Comparison of ENCODE assay signal across 18 cellular contexts in the genomic region with DNA sequence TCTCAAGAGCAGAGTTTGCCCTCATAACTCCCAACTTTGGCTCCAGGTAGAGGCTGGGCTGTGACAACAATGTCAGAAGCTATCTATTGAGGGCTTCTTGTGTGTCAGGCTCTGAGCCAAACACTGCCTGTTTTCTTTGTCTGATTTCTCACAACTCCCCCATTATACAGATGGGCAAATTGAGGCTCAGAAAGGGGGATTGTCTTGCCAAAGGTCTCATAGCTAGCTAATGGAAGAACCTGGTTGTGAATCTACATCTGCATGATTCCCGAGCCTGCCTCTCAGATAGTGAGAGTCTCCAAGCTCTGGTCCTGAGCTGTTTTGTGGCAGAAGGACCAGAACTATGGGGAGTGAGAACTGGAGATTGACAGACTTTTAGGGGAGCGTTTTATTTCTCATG. TPM values are rescaled to one million over a fixed set of nuclear protein-coding genes. Genes with fewer than 3 reads are reported as not detected.
A peak's percentile ranks its signal among the peaks of the same experiment; 100 is the strongest.
DNase-seq lines count a peak whose midpoint lies in the region; ATAC-seq, FAIRE-seq and TF ChIP-seq lines count a peak whose summit lies in the region.
"Had no signal": no experiment of that assay in that cellular context is flagged by ENCODE, and none has a peak within 500 bp of the region (broad histone marks: within the 10 kb centered on the region; RNA-seq: fewer than 3 reads in every experiment).

No MANE protein-coding gene starts in this region.

- no peak; the same call in 1 of the 2 replicates for TF ChIP-seq POLR2A in GM12878 (IDR thresholded peaks at IDR 0.05; ENCODE audit: low read depth, low read length)
- TF ChIP-seq POLR2A in ovary (IDR thresholded peaks at IDR 0.05): no peak
- TF ChIP-seq POLR2A in tibial nerve (IDR thresholded peaks at IDR 0.05): no peak

- H3K9me2 ChIP-seq in GM23338 (ENCODE audit: insufficient read depth): no peaks in the 10 kb centered on the region

- H2AFZ ChIP-seq in GM23338 (no peak overlapping the region), GM12878 (ENCODE audit: control insufficient read depth, low read depth, low read length) (no peak overlapping the region)

- FAIRE-seq in GM12878 (lab: Jason Lieb, UNC): no peak

- POLR2A ChIA-PET in GM12878 (lab: Charles Lee): interaction anchor here (0.5 to 2.9 kb wide), 11 partner anchors 8 to 287 kb away, joined by 3 to 19 read pairs (median 5); partner anchors contain the start of genes ELMO2 and ZNF335

- RAD21 ChIA-PET in GM12878 (lab: Charles Lee; ENCODE audit: unreplicated experiment): interaction anchor here (0.9 to 3.0 kb wide), 10 partner anchors 9 to 288 kb away, joined by 3 to 23 read pairs (median 6); partner anchors contain the start of gene ELMO2

- H3K27ac ChIP-seq in BLaER1 (peak overlapping the region; percentile 65; the same call in 1 of the 2 replicates), GM23338 (ENCODE audit: low read depth) (no peak overlapping the region), GM12878 (ENCODE audit: control insufficient read depth, insufficient read depth) (peak overlapping the region; percentile 76), ovary (peak overlapping the region; percentile 89 to 93), tibial nerve (peak overlapping the region in 2 of 4 donors; percentile 82 to 88)

- H3K9me3 ChIP-seq in BLaER1 (no peaks in the 10 kb centered on the region), GM12878 (replicated peaks; ENCODE audit: control insufficient read depth, insufficient read depth, low read length) (no peaks in the 10 kb centered on the region), ovary (no peaks in the 10 kb centered on the region), tibial nerve (no peaks in the 10 kb centered on the region)
- H3K9me3 ChIP-seq: right lobe of liver had no signal

- H4K20me1 ChIP-seq in BLaER1 (peaks cover 52% of the 10 kb centered on the region), GM23338 (replicated peaks; ENCODE audit: insufficient read depth) (peaks cover 19% of the 10 kb centered on the region; the same call in 1 of the 2 replicates), GM12878 (ENCODE audit: control insufficient read depth, insufficient read depth) (peaks cover 6% of the 10 kb centered on the region)

- H3K9me3 Mint-ChIP-seq in GM23338: no peaks in the 10 kb centered on the region
- H3K9me3 Mint-ChIP-seq: activated T-cell treated with anti-CD3 and anti-CD28 coated beads, Interleukin-2, amount 50 U/mL, for 24 hours had no signal

- no peak for DNase-seq in GM23338 (ENCODE audit: low spot score)
- no peak for DNase-seq in GM12878 (ENCODE audit: low read depth, low spot score)
- DNase-seq in ovary: no peak
- no peak for DNase-seq in tibial nerve (ENCODE audit: low spot score in 2 of 2)
- DNase-seq in GM13977 (ENCODE audit: low spot score): no peak
- DNase-seq in HUDEP-2 (lab: John Stamatoyannopoulos, UW; ENCODE audit: unreplicated experiment in 76 of 76): no peak
- DNase-seq: activated CD4-positive, alpha-beta T cell treated with anti-CD3 and anti-CD28 coated beads for 48 hours; activated T-cell treated with anti-CD3 and anti-CD28 coated beads, Interleukin-2, amount 50 U/mL, for 24 hours; amniotic stem cell; hippocampal formation; naive thymus-derived CD4-positive, alpha-beta T cell; NCI-H2029 treated with DMSO at 0.1 percent for 48 hours; NCI-H69; stimulated activated naive CD4-positive, alpha-beta T cell; T-helper 2 cell had no signal

- SMC1A ChIA-PET in GM12878 (lab: Charles Lee; ENCODE audit: uncharacterized antibody, unreplicated experiment): interaction anchor here (0.7 to 4.1 kb wide), 9 partner anchors 9 to 97 kb away, joined by 3 to 39 read pairs (median 8); no protein-coding TSS in a partner anchor

- H3K27me3 Mint-ChIP-seq in GM23338 (ENCODE audit: insufficient read depth, low read depth, poor library complexity): peaks cover 14% of the 10 kb centered on the region

- H3K79me2 ChIP-seq in GM23338 (replicated peaks; ENCODE audit: insufficient read depth): no peaks in the 10 kb centered on the region
- H3K79me2 ChIP-seq in GM12878 (ENCODE audit: control insufficient read depth, insufficient read depth, low read length): peaks cover 58% of the 10 kb centered on the region

- H3K4me1 Mint-ChIP-seq in GM23338: peaks cover 5% of the 10 kb centered on the region; the same call in 2 of the 3 replicates

- TSS peak; percentile 71 for BruUV-seq in GM12878 (replicated peaks; lab: Mats Ljungman, UMichigan)

- ATAC-seq in GM23338 (no peak), GM12878 (no peak), GM21515 (IDR thresholded peaks at IDR 0.05; ENCODE audit: unreplicated experiment) (no peak)

- WGBS in GM12878 (ENCODE audit: insufficient coverage, insufficient replicate concordance, low lambda C conversion rate, missing lambda C conversion rate): 0% methylated on average over 2 of the region's 2 CpGs
- 58 to 86% (median 78%) methylated on average over 2 of the region's 2 CpGs for WGBS in ovary, 3 donors
- WGBS in tibial nerve, 2 donors: 90 to 95% methylated on average over 2 of the region's 2 CpGs

- H3K4me2 ChIP-seq in BLaER1 (peak overlapping the region; percentile 95), GM23338 (peak overlapping the region; percentile 95; the same call in 1 of the 2 replicates), GM12878 (ENCODE audit: control insufficient read depth, insufficient read depth) (peak overlapping the region; percentile 67)

- no peak overlapping the region for H3K27ac Mint-ChIP-seq in GM23338
- H3K27ac Mint-ChIP-seq: activated T-cell treated with anti-CD3 and anti-CD28 coated beads, Interleukin-2, amount 50 U/mL, for 24 hours had no signal

- 0 out of 2 replicates have a peak, but pooled peaks cover 3% of the 10 kb centered on the region for H3F3A ChIP-seq in GM23338 (replicated peaks; ENCODE audit: low read depth)

- peak overlapping the region; percentile 71; the same call in 1 of the 2 replicates for H3K9ac ChIP-seq in BLaER1
- peak overlapping the region; percentile 67 for H3K9ac ChIP-seq in GM12878 (ENCODE audit: control insufficient read depth, insufficient read depth, low read length)

- H3K4me3 Mint-ChIP-seq in GM23338: no peak overlapping the region

- in situ Hi-C loops in GM12878 (cut with MboI): loop anchor here (10.0 kb wide), 1 partner anchor 755 kb away; the partner anchor contains the start of gene SYS1
- in situ Hi-C loops in GM13977 (cut with MboI; ENCODE audit: low pct_unique_long_range_greater_than_20kb, low sequenced_read_pairs, unreplicated experiment): no loop called here

- no peak for TF ChIP-seq EP300 in GM12878 (IDR thresholded peaks at IDR 0.05; ENCODE audit: borderline replicate concordance in 1 of 2, control insufficient read depth in 1 of 2, low read depth in 2 of 2, low read length in 2 of 2)
- TF ChIP-seq EP300 in ovary (IDR thresholded peaks at IDR 0.05): no peak
- no peak for TF ChIP-seq EP300 in tibial nerve (IDR thresholded peaks at IDR 0.05)

- H3K36me3 ChIP-seq in BLaER1: peaks cover 28% of the 10 kb centered on the region
- H3K36me3 ChIP-seq in GM23338 (ENCODE audit: insufficient read depth): no peaks in the 10 kb centered on the region
- H3K36me3 ChIP-seq in GM12878 (ENCODE audit: control insufficient read depth in 2 of 2, insufficient read depth in 2 of 2, low read length in 1 of 2): peaks cover 24 to 26% of the 10 kb centered on the region in 2 experiments
- no peaks in the 10 kb centered on the region for H3K36me3 ChIP-seq in ovary
- H3K36me3 ChIP-seq in tibial nerve: peaks cover 0 to 24% (median 6%) of the 10 kb centered on the region in 3 donors

- H3K4me3 ChIP-seq in BLaER1 (peak overlapping the region; percentile 71; the same call in 1 of the 2 replicates), GM23338 (peak overlapping the region; percentile 78; the same call in 1 of the 2 replicates), GM12878 (peak overlapping the region; percentile 96), ovary (no peak overlapping the region), tibial nerve (peak overlapping the region in 1 of 4 donors; percentile 62)

- CTCF ChIA-PET in GM12878 (lab: Yijun Ruan, JAX): interaction anchor here (0.6 to 4.1 kb wide), 14 partner anchors 11 to 443 kb away, joined by 3 to 63 read pairs (median 4); no protein-coding TSS in a partner anchor

- H3K27me3 ChIP-seq in BLaER1: no peaks in the 10 kb centered on the region
- peaks cover 27% of the 10 kb centered on the region for H3K27me3 ChIP-seq in GM23338 (ENCODE audit: insufficient read depth)
- no peaks in the 10 kb centered on the region for H3K27me3 ChIP-seq in GM12878 (replicated peaks in 1 of 2; ENCODE audit: control insufficient read depth in 2 of 2, insufficient read depth in 2 of 2, low read length in 1 of 2)
- no peaks in the 10 kb centered on the region for H3K27me3 ChIP-seq in ovary
- H3K27me3 ChIP-seq in tibial nerve: no peaks in the 10 kb centered on the region
- H3K27me3 ChIP-seq: right lobe of liver had no signal

- intact Hi-C loops in GM12878 (cut with micrococcal nuclease; ENCODE audit: unreplicated experiment) (loop anchor here (1.0 kb wide), 1 partner anchor 8 kb away; no protein-coding TSS in a partner anchor), ovary (cut with DNase I) (no loop called here)

- TF ChIP-seq CTCF in GM23338 (conservative IDR thresholded peaks at IDR 0.05; ENCODE audit: low read depth in 2 of 2) (no peak), GM12878 (IDR thresholded peaks at IDR 0.05 in 2 of 3, conservative IDR thresholded peaks at IDR 0.05 in 1 of 3; ENCODE audit: control insufficient read depth in 2 of 3, extremely low read depth in 1 of 3, insufficient read depth in 1 of 3, low read depth in 3 of 3, low read length in 3 of 3) (no peak), ovary (IDR thresholded peaks at IDR 0.05) (no peak), tibial nerve (IDR thresholded peaks at IDR 0.05) (no peak), GM13977 (IDR thresholded peaks at IDR 0.05; ENCODE audit: extremely low read depth, insufficient read depth, missing control alignments) (no peak)

- H3K4me1 ChIP-seq in BLaER1: peaks cover 56% of the 10 kb centered on the region
- peaks cover 7% of the 10 kb centered on the region for H3K4me1 ChIP-seq in GM23338 (ENCODE audit: insufficient read depth)
- peaks cover 6% of the 10 kb centered on the region for H3K4me1 ChIP-seq in GM12878 (ENCODE audit: control insufficient read depth, insufficient read depth, low read length)
- peaks cover 3% of the 10 kb centered on the region for H3K4me1 ChIP-seq in ovary (ENCODE audit: insufficient read depth)
- H3K4me1 ChIP-seq in tibial nerve: peaks cover 0 to 44% (median 15%) of the 10 kb centered on the region in 4 donors

- no peak for TF ChIP-seq RAD21 in GM12878 (IDR thresholded peaks at IDR 0.05; ENCODE audit: insufficient read depth, low read depth, low read length)

- H3K36me3 Mint-ChIP-seq in GM23338 (ENCODE audit: low read depth): peaks cover 20% of the 10 kb centered on the region

RNA-seq across cellular contexts. Expression of gene CD40, which starts 1.4 kb away (rescaled TPM):
- total RNA-seq in GM23338 (2014; rRNA removed; shearing (Covaris generic)): 9.9 and 15.4 TPM in 2 replicates
- polyA plus RNA-seq in GM23338 (2016; fragmentation: Nextera tagmentation; extraction: Ambion mirVana): 17.9 and 18.9 TPM in 2 replicates
- total RNA-seq in GM12878 (2013; cell fraction: nucleolus; rRNA removed): 203 and 210 TPM in 2 replicates
- 116 and 120 TPM in 2 replicates for total RNA-seq in GM12878 (2014; rRNA removed)
- total RNA-seq in GM12878 (2014; rRNA removed; fragmentation: Illumina TruSeq; extraction: Trizol): 75.6 and 77.7 TPM in 2 replicates
- 99.0 and 103 TPM in 2 replicates for total RNA-seq in GM12878 (2021)
- polyA plus RNA-seq in GM12878 (2011; ENCODE audit: low read depth): 76.0 TPM
- 137 and 193 TPM in 2 replicates for polyA plus RNA-seq in GM12878 (2011; rRNA removed)
- polyA plus RNA-seq in GM12878 (2011; cell fraction: cytosol; rRNA removed): 173 and 269 TPM in 2 replicates
- 225 and 280 TPM in 2 replicates for polyA plus RNA-seq in GM12878 (2011; cell fraction: nucleus; rRNA removed)
- polyA plus RNA-seq in GM12878 (2012): 109 and 140 TPM in 2 replicates
- 105 and 110 TPM in 2 replicates for polyA plus RNA-seq in GM12878 (2014; fragmentation: Illumina TruSeq; extraction: Trizol)
- 10 to 100 TPM; 40.8 to 71.7 TPM for polyA plus RNA-seq in GM12878 (2014; fragmentation: Nextera tagmentation; extraction: Ambion mirVana)
- 145 and 166 TPM in 2 replicates for polyA plus RNA-seq in GM12878 (2014; rRNA removed)
- 10 to 100 TPM; 75.4 to 80.1 TPM for polyA plus RNA-seq in GM12878 (2016; fragmentation: Nextera tagmentation; extraction: Ambion mirVana)
- polyA minus RNA-seq in GM12878 (2011; rRNA and poly(A)+ RNA removed): 133 and 196 TPM in 2 replicates
- polyA minus RNA-seq in GM12878 (2011; cell fraction: cytosol; rRNA and poly(A)+ RNA removed): 45.2 and 54.9 TPM in 2 replicates
- polyA minus RNA-seq in GM12878 (2011; cell fraction: nucleus; rRNA and poly(A)+ RNA removed): 53.3 and 65.2 TPM in 2 replicates
- total RNA-seq in ovary: 10 to 100 TPM; 14.4 to 28.0 (median 21.3) TPM
- 10 to 100 TPM; 21.6 to 35.7 TPM for polyA plus RNA-seq in ovary
- total RNA-seq in tibial nerve: 10 to 100 TPM; 18.0 to 32.8 (median 25.1) TPM

RNA-seq across cellular contexts. Expression of gene NCOA5, which starts 29.8 kb away (rescaled TPM):
- 22.8 and 24.6 TPM in 2 replicates for total RNA-seq in GM23338 (2014; rRNA removed; shearing (Covaris generic))
- 8.4 and 10.1 TPM in 2 replicates for polyA plus RNA-seq in GM23338 (2016; fragmentation: Nextera tagmentation; extraction: Ambion mirVana)
- 11.1 and 13.8 TPM in 2 replicates for total RNA-seq in GM12878 (2013; cell fraction: nucleolus; rRNA removed)
- total RNA-seq in GM12878 (2014; rRNA removed): 28.9 and 31.8 TPM in 2 replicates
- total RNA-seq in GM12878 (2014; rRNA removed; fragmentation: Illumina TruSeq; extraction: Trizol): 20.8 and 22.5 TPM in 2 replicates
- total RNA-seq in GM12878 (2021): 30.3 and 35.0 TPM in 2 replicates
- 11.7 TPM for polyA plus RNA-seq in GM12878 (2011; ENCODE audit: low read depth)
- polyA plus RNA-seq in GM12878 (2011; rRNA removed): 21.6 and 29.6 TPM in 2 replicates
- polyA plus RNA-seq in GM12878 (2011; cell fraction: cytosol; rRNA removed): 22.4 and 24.3 TPM in 2 replicates
- 35.0 and 45.1 TPM in 2 replicates for polyA plus RNA-seq in GM12878 (2011; cell fraction: nucleus; rRNA removed)
- 13.8 and 18.1 TPM in 2 replicates for polyA plus RNA-seq in GM12878 (2012)
- 38.1 and 39.0 TPM in 2 replicates for polyA plus RNA-seq in GM12878 (2014; fragmentation: Illumina TruSeq; extraction: Trizol)
- 1 to 10 TPM; 7.7 to 8.8 TPM for polyA plus RNA-seq in GM12878 (2014; fragmentation: Nextera tagmentation; extraction: Ambion mirVana)
- polyA plus RNA-seq in GM12878 (2014; rRNA removed): 29.8 and 30.2 TPM in 2 replicates
- polyA plus RNA-seq in GM12878 (2016; fragmentation: Nextera tagmentation; extraction: Ambion mirVana): 10 to 100 TPM; 30.5 to 35.3 TPM
- 20.5 and 20.7 TPM in 2 replicates for polyA minus RNA-seq in GM12878 (2011; rRNA and poly(A)+ RNA removed)
- polyA minus RNA-seq in GM12878 (2011; cell fraction: cytosol; rRNA and poly(A)+ RNA removed): 10.7 and 11.1 TPM in 2 replicates
- polyA minus RNA-seq in GM12878 (2011; cell fraction: nucleus; rRNA and poly(A)+ RNA removed): 7.6 and 13.9 TPM in 2 replicates
- total RNA-seq in ovary: 10 to 100 TPM; 27.6 to 51.1 (median 37.4) TPM
- 10 to 100 TPM; 27.9 to 35.6 TPM for polyA plus RNA-seq in ovary
- total RNA-seq in tibial nerve: 10 to 100 TPM; 34.8 to 71.4 (median 47.2) TPM
